ENCODE assay signal across 11 cellular contexts in the genomic region with DNA sequence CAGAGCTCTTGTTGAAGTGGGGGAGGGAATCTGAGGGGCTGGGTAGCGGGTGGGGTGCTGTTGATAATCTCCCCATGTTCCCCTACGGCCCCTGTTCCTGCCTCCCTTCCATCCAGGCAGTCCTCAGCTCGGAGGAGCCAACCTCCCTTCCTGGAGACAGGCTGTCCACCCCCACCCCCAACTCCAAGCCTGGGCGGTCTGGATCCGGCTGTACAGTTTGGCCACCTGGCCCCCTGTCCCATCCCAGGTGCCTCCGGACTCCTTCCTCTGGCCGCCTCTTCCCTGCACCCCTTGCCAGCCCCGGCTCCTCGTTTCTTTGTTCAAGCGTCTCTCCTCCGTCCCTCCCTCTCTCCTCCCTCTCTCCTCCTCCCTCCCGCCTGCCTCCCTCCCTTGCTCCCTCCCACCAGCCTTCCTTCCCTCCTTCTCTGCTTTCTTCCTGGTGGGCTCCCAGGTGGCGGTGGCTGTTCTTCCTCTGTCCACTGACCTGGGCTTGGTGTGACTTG. TPM values are rescaled to one million over a fixed set of nuclear protein-coding genes. Genes with fewer than 3 reads are reported as not detected.
DNase-seq lines count a peak whose midpoint lies in the region; ATAC-seq, FAIRE-seq and TF ChIP-seq lines count a peak whose summit lies in the region.
"Had no signal": no experiment of that assay in that cellular context is flagged by ENCODE, and none has a peak within 500 bp of the region (broad histone marks: within the 10 kb centered on the region; RNA-seq: fewer than 3 reads in every experiment).

No MANE protein-coding gene starts in this region.

- intact Hi-C loops in upper lobe of right lung (cut with DNase I): no loop called here

- peak overlapping the region; percentile 6 for H2BK120ac ChIP-seq in mesenchymal stem cell (ENCODE audit: low read depth, low read length)

- DNase-seq in T-helper 1 cell (no peak), coronary artery (ENCODE audit: low spot score) (no peak), mesenchymal stem cell (peak; percentile 37), upper lobe of right lung (no peak), D721Med (ENCODE audit: insufficient read length, low spot score) (no peak)
- DNase-seq in stimulated activated naive CD4-positive, alpha-beta T cell (lab: John Stamatoyannopoulos, UW): no peak
- DNase-seq: hypothalamus, SJCRH30 had no signal

- H3K18ac ChIP-seq in mesenchymal stem cell (ENCODE audit: low read depth in 1 of 2, low read length in 2 of 2): peak overlapping the region; percentile 71 to 96

- H3K9ac ChIP-seq in mesenchymal stem cell (ENCODE audit: low read length): peak overlapping the region; percentile 67

- H3K4me1 Mint-ChIP-seq in T-helper 1 cell treated with Interleukin-12 subunit alpha and Interleukin-12 subunit beta and Interleukin-4 antibody, amounts not matched to agents 30 μg/mL and 1 μg/mL, for 36 hours (ENCODE audit: low read depth): peaks cover 8% of the 10 kb centered on the region
- H3K4me1 Mint-ChIP-seq: activated T-helper 17 cell treated with anti-CD3 and anti-CD28 coated beads, Interleukin-2, amount 50 U/mL, for 72 hours had no signal

- no peak overlapping the region for H3K27ac Mint-ChIP-seq in T-helper 1 cell treated with Interleukin-12 subunit alpha and Interleukin-12 subunit beta and Interleukin-4 antibody, amounts not matched to agents 30 μg/mL and 1 μg/mL, for 36 hours
- H3K27ac Mint-ChIP-seq: activated T-helper 17 cell treated with anti-CD3 and anti-CD28 coated beads, Interleukin-2, amount 50 U/mL, for 72 hours had no signal

- H3K36me3 ChIP-seq in mesenchymal stem cell (ENCODE audit: control insufficient read depth in 1 of 2, insufficient read depth in 2 of 2, low read depth in 1 of 2, low read length in 2 of 2) (peaks cover 0 to 22% of the 10 kb centered on the region in 2 experiments), upper lobe of right lung (no peaks in the 10 kb centered on the region)
- H3K36me3 ChIP-seq: SJCRH30 had no signal

- H2BK12ac ChIP-seq in mesenchymal stem cell (ENCODE audit: low read length in 2 of 2): peak overlapping the region in 1 of 2 experiments; percentile 79

- H3K27me3 ChIP-seq in mesenchymal stem cell (ENCODE audit: control insufficient read depth in 1 of 2, insufficient read depth in 1 of 2, low read length in 2 of 2): peaks cover 43 to 53% of the 10 kb centered on the region in 2 experiments
- H3K27me3 ChIP-seq in upper lobe of right lung: no peaks in the 10 kb centered on the region

- H3K9me3 Mint-ChIP-seq in T-helper 1 cell treated with Interleukin-12 subunit alpha and Interleukin-12 subunit beta and Interleukin-4 antibody, amounts not matched to agents 30 μg/mL and 1 μg/mL, for 36 hours: no peaks in the 10 kb centered on the region
- H3K9me3 Mint-ChIP-seq: activated T-helper 17 cell treated with anti-CD3 and anti-CD28 coated beads, Interleukin-2, amount 50 U/mL, for 72 hours had no signal

- peak overlapping the region; percentile 17 for H3K4me3 Mint-ChIP-seq in T-helper 1 cell treated with Interleukin-12 subunit alpha and Interleukin-12 subunit beta and Interleukin-4 antibody, amounts not matched to agents 30 μg/mL and 1 μg/mL, for 36 hours
- H3K4me3 Mint-ChIP-seq: activated T-helper 17 cell treated with anti-CD3 and anti-CD28 coated beads, Interleukin-2, amount 50 U/mL, for 72 hours had no signal

- WGBS in mesenchymal stem cell: 5% methylated on average over 12 of the region's 13 CpGs

- TF ChIP-seq CTCF in coronary artery (IDR thresholded peaks at IDR 0.05) (no peak), upper lobe of right lung (IDR thresholded peaks at IDR 0.05) (no peak), D721Med (IDR thresholded peaks at IDR 0.05; ENCODE audit: insufficient read depth, missing control alignments) (no peak)

- H2AFZ ChIP-seq in mesenchymal stem cell (ENCODE audit: low read depth, low read length): peak overlapping the region; percentile 29

- H2BK15ac ChIP-seq in mesenchymal stem cell (ENCODE audit: low read depth, poor library complexity, severe bottlenecking): peak overlapping the region; percentile 50

- H3K14ac ChIP-seq in mesenchymal stem cell (ENCODE audit: low read length in 2 of 2): peak overlapping the region in 1 of 2 experiments; percentile 78

- peak overlapping the region; percentile 91 for H4K91ac ChIP-seq in mesenchymal stem cell (ENCODE audit: low read length)

- no peak overlapping the region for H2BK5ac ChIP-seq in mesenchymal stem cell (ENCODE audit: low read depth, low read length, poor library complexity, severe bottlenecking)

- peak overlapping the region; percentile 79 for H4K8ac ChIP-seq in mesenchymal stem cell (ENCODE audit: low read length)

- H3K4ac ChIP-seq in mesenchymal stem cell (ENCODE audit: low read depth in 1 of 2, low read length in 2 of 2): peak overlapping the region; percentile 55 to 60

- H3K23ac ChIP-seq in mesenchymal stem cell (ENCODE audit: low read length in 2 of 2): no peak overlapping the region

- H3K36me3 Mint-ChIP-seq in T-helper 1 cell treated with Interleukin-12 subunit alpha and Interleukin-12 subunit beta and Interleukin-4 antibody, amounts not matched to agents 30 μg/mL and 1 μg/mL, for 36 hours (ENCODE audit: low read depth): peaks cover 2% of the 10 kb centered on the region

- H3K27ac ChIP-seq in coronary artery (peak overlapping the region; percentile 36 to 97), mesenchymal stem cell (ENCODE audit: low read length, poor library complexity, severe bottlenecking) (no peak overlapping the region), upper lobe of right lung (no peak overlapping the region)
- H3K27ac ChIP-seq: SJCRH30 had no signal

- no peak for FAIRE-seq in D721Med (lab: Jason Lieb, UNC)

- H3K79me1 ChIP-seq in mesenchymal stem cell (replicated peaks; ENCODE audit: low read length, poor library complexity, severe bottlenecking): peaks cover 3% of the 10 kb centered on the region

- H3K4me2 ChIP-seq in mesenchymal stem cell (ENCODE audit: low read length, poor library complexity, severe bottlenecking): peak overlapping the region; percentile 64

- H2AK5ac ChIP-seq in mesenchymal stem cell (ENCODE audit: low read length, severe bottlenecking): peak overlapping the region; percentile 33

- H3K4me3 ChIP-seq in coronary artery: peak overlapping the region; percentile 82
- peak overlapping the region; percentile 35 to 69 for H3K4me3 ChIP-seq in mesenchymal stem cell (ENCODE audit: insufficient read depth in 1 of 2, low read depth in 1 of 2, low read length in 2 of 2)
- H3K4me3 ChIP-seq in upper lobe of right lung: peak overlapping the region; percentile 60

- H3K4me1 ChIP-seq in mesenchymal stem cell (ENCODE audit: control insufficient read depth, insufficient read depth, low read depth, low read length): peaks cover 41% of the 10 kb centered on the region
- peaks cover 48% of the 10 kb centered on the region for H3K4me1 ChIP-seq in upper lobe of right lung

- no peaks in the 10 kb centered on the region for H3K9me3 ChIP-seq in mesenchymal stem cell (ENCODE audit: control insufficient read depth, low read length)
- no peaks in the 10 kb centered on the region for H3K9me3 ChIP-seq in upper lobe of right lung
- H3K9me3 ChIP-seq: SJCRH30 had no signal

- peaks cover 47% of the 10 kb centered on the region for H3K27me3 Mint-ChIP-seq in T-helper 1 cell treated with Interleukin-12 subunit alpha and Interleukin-12 subunit beta and Interleukin-4 antibody, amounts not matched to agents 30 μg/mL and 1 μg/mL, for 36 hours (ENCODE audit: low read depth)

- ATAC-seq in upper lobe of right lung: no peak
- ATAC-seq in HG03196 (IDR thresholded peaks at IDR 0.05; ENCODE audit: unreplicated experiment): no peak
- ATAC-seq: activated T-helper 17 cell treated with anti-CD3 and anti-CD28 coated beads, Interleukin-2, amount 50 U/mL, for 72 hours had no signal

RNA-seq across cellular contexts. Expression of gene SEMA3F, which starts 1.9 kb away (rescaled TPM):
- 23.6 TPM for polyA plus RNA-seq in mesenchymal stem cell (2013, experiment 1 of 2)
- polyA plus RNA-seq in mesenchymal stem cell (2013, experiment 2 of 2): 23.0 TPM
- total RNA-seq in upper lobe of right lung: 65.6 TPM

RNA-seq across cellular contexts. Expression of gene GNAT1, which starts 34.4 kb away (rescaled TPM):
- not detected for polyA plus RNA-seq in mesenchymal stem cell (2013, experiment 1 of 2)
- polyA plus RNA-seq in mesenchymal stem cell (2013, experiment 2 of 2): not detected
- not detected for total RNA-seq in upper lobe of right lung
- total RNA-seq: activated T-helper 17 cell treated with anti-CD3 and anti-CD28 coated beads, Interleukin-2, amount 50 U/mL, for 72 hours had no signal

RNA-seq across cellular contexts. Expression of gene SLC38A3, which starts 48.0 kb away (rescaled TPM):
- 0.01 TPM for polyA plus RNA-seq in mesenchymal stem cell (2013, experiment 1 of 2)
- 0.03 TPM for polyA plus RNA-seq in mesenchymal stem cell (2013, experiment 2 of 2)
- not detected for total RNA-seq in upper lobe of right lung

Comparison
In these comparisons a context has a peak if more than half of its experiments do, and no peak if none do; other contexts are left out.
1. H3K27ac ChIP-seq: peak in coronary artery (2 of 2); none in mesenchymal stem cell (single experiment) and upper lobe of right lung (single experiment).
2. Peak in every context shown above with its lines, with median percentiles within 50 percentile points of each other: H3K4me3 ChIP-seq.